In the genomic region with DNA sequence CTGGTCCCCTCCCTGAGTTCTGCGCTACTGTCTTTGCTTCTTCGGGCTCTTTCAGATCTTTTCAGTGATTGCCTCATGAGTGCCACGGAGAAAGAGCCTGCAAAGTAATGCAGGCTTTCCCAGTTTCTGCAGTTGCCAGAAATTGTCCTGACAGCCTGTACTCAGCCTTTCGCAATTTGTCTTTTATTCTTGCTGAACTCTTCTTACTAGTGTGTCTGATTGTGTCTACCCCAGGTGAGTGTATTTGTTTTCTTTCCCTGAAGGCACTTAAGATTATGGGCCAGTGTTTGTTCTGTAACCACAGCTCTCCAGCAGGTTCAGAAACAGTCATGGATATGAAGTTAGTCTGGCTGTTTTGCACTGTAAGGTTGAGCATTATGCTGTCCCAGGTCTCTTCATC, we compare ENCODE assay signal across 9 cellular contexts. TPM values are rescaled to one million over a fixed set of nuclear protein-coding genes. Genes with fewer than 3 reads are reported as not detected.
DNase-seq lines count a peak whose midpoint lies in the region; ATAC-seq, FAIRE-seq and TF ChIP-seq lines count a peak whose summit lies in the region.
"Had no signal": no experiment of that assay in that cellular context is flagged by ENCODE, and none has a peak within 500 bp of the region (broad histone marks: within the 10 kb centered on the region; RNA-seq: fewer than 3 reads in every experiment).

No MANE protein-coding gene starts in this region.

- H3K4me1 ChIP-seq in DND-41 (ENCODE audit: insufficient read depth, low read length) (no peaks in the 10 kb centered on the region), pancreas (peaks cover 11 to 23% (median 20%) of the 10 kb centered on the region in 3 donors)
- H3K4me1 ChIP-seq in effector memory CD4-positive, alpha-beta T cell (ENCODE audit: control insufficient read depth, insufficient read depth, low read length, poor library complexity, severe bottlenecking) = peaks cover 7% of the 10 kb centered on the region

- H3K27me3 ChIP-seq in DND-41 (ENCODE audit: insufficient read depth, low read length, poor library complexity) = no peaks in the 10 kb centered on the region
- H3K27me3 ChIP-seq in pancreas = no peaks in the 10 kb centered on the region
- H3K27me3 ChIP-seq in effector memory CD4-positive, alpha-beta T cell (replicated peaks; ENCODE audit: control insufficient read depth, insufficient read depth, low read length, poor library complexity, severe bottlenecking) = no peaks in the 10 kb centered on the region

- FAIRE-seq in pancreas (lab: Jason Lieb, UNC) (no peak), D721Med (lab: Jason Lieb, UNC) (no peak)

- WGBS in pancreas, 2 donors = 17 to 19% methylated on average over 4 of the region's 4 CpGs

- H3K9ac ChIP-seq in DND-41 (ENCODE audit: low read depth, low read length) = no peak overlapping the region

- DNase-seq in DND-41 = no peak
- peak; percentile 30 for DNase-seq in NCI-H2196 (lab: John Stamatoyannopoulos, UW; ENCODE audit: unreplicated experiment)
- peak; percentile 49 for DNase-seq in fibroblast of peridontal ligament (ENCODE audit: extremely low read depth)
- no peak for DNase-seq in pancreas
- DNase-seq in D721Med (ENCODE audit: insufficient read length, low spot score) = no peak
- no peak for DNase-seq in effector memory CD4-positive, alpha-beta T cell
- no peak for DNase-seq in GM19240 (ENCODE audit: insufficient read length, low spot score)
- DNase-seq: occipital lobe had no signal

- peaks cover 80% of the 10 kb centered on the region for H4K20me1 ChIP-seq in DND-41 (ENCODE audit: insufficient read depth, low read length)

- no peak overlapping the region for H3K27ac ChIP-seq in DND-41 (ENCODE audit: low read length)
- H3K27ac ChIP-seq in pancreas = peak overlapping the region in 3 of 4 donors; percentile 13 to 35 (median 33)
- no peak overlapping the region for H3K27ac ChIP-seq in effector memory CD4-positive, alpha-beta T cell (ENCODE audit: insufficient read depth, low read length, poor library complexity, severe bottlenecking)

- no peaks in the 10 kb centered on the region for H3K36me3 ChIP-seq in DND-41 (ENCODE audit: insufficient read depth, low read length)
- no peaks in the 10 kb centered on the region for H3K36me3 ChIP-seq in pancreas
- no peaks in the 10 kb centered on the region for H3K36me3 ChIP-seq in effector memory CD4-positive, alpha-beta T cell (ENCODE audit: control insufficient read depth, insufficient read depth, low read length)

- H3K4me3 ChIP-seq in DND-41 (ENCODE audit: low read depth in 1 of 2, low read length in 2 of 2) (no peak overlapping the region), pancreas (no peak overlapping the region)
- H3K4me3 ChIP-seq in effector memory CD4-positive, alpha-beta T cell (ENCODE audit: insufficient read depth, low read depth, low read length, poor library complexity, severe bottlenecking) = no peak overlapping the region

- ATAC-seq in DND-41 (ENCODE audit: insufficient read depth, low read depth) (peak; percentile 19; the same call in 1 of the 3 replicates), pancreas (peak; percentile 84 to 92 (median 88)), GM18511 (IDR thresholded peaks at IDR 0.05; ENCODE audit: unreplicated experiment) (no peak)

- H3K4me2 ChIP-seq in DND-41 (ENCODE audit: insufficient read depth, low read length) = no peak overlapping the region

- H3K9me3 ChIP-seq in DND-41 (ENCODE audit: insufficient read depth, low read length, severe bottlenecking) = no peaks in the 10 kb centered on the region
- H3K9me3 ChIP-seq in pancreas = no peaks in the 10 kb centered on the region
- H3K9me3 ChIP-seq in effector memory CD4-positive, alpha-beta T cell (ENCODE audit: control insufficient read depth, low read length) = no peaks in the 10 kb centered on the region

- intact Hi-C loops in pancreas (cut with DNase I) = no loop called here

- peaks cover 97% of the 10 kb centered on the region for H3K79me2 ChIP-seq in DND-41 (ENCODE audit: insufficient read depth, low read length)

- TF ChIP-seq CTCF in DND-41 (IDR thresholded peaks at IDR 0.05; ENCODE audit: borderline replicate concordance, extremely low read depth, low read length, poor library complexity, severe bottlenecking) = no peak
- no peak for TF ChIP-seq CTCF in pancreas (IDR thresholded peaks at IDR 0.05)
- no peak for TF ChIP-seq CTCF in D721Med (IDR thresholded peaks at IDR 0.05; ENCODE audit: insufficient read depth, missing control alignments)

- no peak overlapping the region for H2AFZ ChIP-seq in DND-41 (ENCODE audit: low read depth, low read length)

RNA-seq across cellular contexts. Expression of a gene that starts 47.1 kb away (rescaled TPM):
- total RNA-seq in pancreas = 10 to 100 TPM; 10.1 to 17.0 (median 10.6) TPM
- 10 to 100 TPM; 10.4 to 15.5 TPM for polyA plus RNA-seq in pancreas

Comparison
In these comparisons a context has a peak if more than half of its experiments do, and no peak if none do; other contexts are left out.
1. DNase-seq: peak in NCI-H2196 (single experiment) and fibroblast of peridontal ligament (single experiment); none in DND-41 (single experiment), pancreas (0 of 6), D721Med (single experiment), effector memory CD4-positive, alpha-beta T cell (0 of 3) and GM19240 (single experiment).
2. H3K27ac ChIP-seq: peak in pancreas (3 of 4); none in DND-41 (single experiment) and effector memory CD4-positive, alpha-beta T cell (single experiment).